In the genomic region with DNA sequence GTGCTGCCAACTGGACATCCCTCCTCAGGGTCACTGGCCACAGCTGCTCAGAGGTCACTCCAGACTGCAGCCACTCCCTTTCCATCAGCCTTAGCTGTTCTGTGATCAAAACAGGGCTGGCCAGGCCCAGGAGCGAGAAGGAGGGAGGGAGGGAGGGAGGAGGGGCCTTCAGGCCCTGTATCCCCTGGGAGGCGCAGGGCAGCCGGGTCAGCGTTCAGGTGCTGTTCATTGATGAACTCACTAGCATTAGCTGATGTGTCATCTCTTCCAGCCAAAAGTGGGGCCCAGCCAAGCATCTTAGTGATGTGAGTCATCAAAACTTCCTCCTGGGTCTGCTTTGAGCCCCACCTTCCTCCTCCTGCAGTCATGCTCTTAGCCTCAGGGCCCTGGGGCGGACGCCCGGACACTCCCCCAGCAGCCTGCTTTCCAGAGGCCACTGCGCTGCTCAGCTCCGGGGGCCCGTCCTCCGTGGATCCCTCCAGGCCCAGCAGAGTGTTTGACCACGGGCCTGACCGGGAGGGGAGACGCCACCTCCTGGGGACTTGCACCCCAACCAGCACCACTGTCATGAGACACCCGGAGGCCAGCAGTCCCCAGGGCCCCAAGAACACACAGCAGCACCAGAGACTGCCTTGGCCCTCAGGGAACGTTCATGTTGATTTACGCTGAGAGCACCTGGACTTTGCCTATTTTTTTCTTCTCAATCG, we compare ENCODE assay signal across 8 cellular contexts.
DNase-seq lines count a peak whose midpoint lies in the region; ATAC-seq, FAIRE-seq and TF ChIP-seq lines count a peak whose summit lies in the region.

No MANE protein-coding gene starts in this region.

- no peak overlapping the region for H3K4me3 ChIP-seq in endothelial cell of umbilical vein (replicated peaks in 1 of 3; ENCODE audit: insufficient read depth in 1 of 3, low read depth in 1 of 3, low read length in 3 of 3)
- H3K4me3 ChIP-seq in neural cell (ENCODE audit: low read length) = no peak overlapping the region
- H3K4me3 ChIP-seq in testis = no peak overlapping the region

- TSS peak; percentile 58 for BruUV-seq in endothelial cell of umbilical vein (replicated peaks; lab: Mats Ljungman, UMichigan)

- H3K9ac ChIP-seq in endothelial cell of umbilical vein (replicated peaks; ENCODE audit: extremely low read depth, insufficient read depth, low read length) (no peak overlapping the region), neural cell (ENCODE audit: low read length) (peak overlapping the region; percentile 26)

- no peak for TF ChIP-seq CTCF in endothelial cell of umbilical vein (IDR thresholded peaks at IDR 0.05; ENCODE audit: extremely low read depth in 1 of 2, insufficient read depth in 1 of 2, low read depth in 1 of 2, low read length in 2 of 2)
- TF ChIP-seq CTCF in neural cell (IDR thresholded peaks at IDR 0.05; ENCODE audit: poor library complexity, severe bottlenecking) = no peak
- TF ChIP-seq CTCF in testis (IDR thresholded peaks at IDR 0.05) = no peak

- H2AFZ ChIP-seq in endothelial cell of umbilical vein (ENCODE audit: low read depth, low read length) = peak overlapping the region; percentile 27
- H2AFZ ChIP-seq in neural cell (ENCODE audit: low read depth, low read length) = no peak overlapping the region

- no peaks in the 10 kb centered on the region for H3F3A ChIP-seq in neural cell (ENCODE audit: insufficient read depth, low read length, poor library complexity, severe bottlenecking)

- TF ChIP-seq RAD21 in neural cell (conservative IDR thresholded peaks at IDR 0.05) = no peak

- FAIRE-seq in endothelial cell of umbilical vein (lab: Jason Lieb, UNC) = peak; percentile 96

- H3K27ac ChIP-seq in endothelial cell of umbilical vein (ENCODE audit: insufficient read depth, low read depth, low read length) (peak overlapping the region; percentile 65), neural cell (ENCODE audit: low read length) (peak overlapping the region; percentile 98), testis (no peak overlapping the region)

- no peaks in the 10 kb centered on the region for H3K9me1 ChIP-seq in endothelial cell of umbilical vein (replicated peaks; ENCODE audit: control insufficient read depth, extremely low read depth, insufficient read depth, low read length)

- H3K9me2 ChIP-seq in neural cell (ENCODE audit: insufficient read depth, low read length) = no peaks in the 10 kb centered on the region

- dilution Hi-C loops in endothelial cell of umbilical vein (cut with MboI; ENCODE audit: extremely low pct_ligation_motif_present, low sequenced_read_pairs) = no loop called here

- intact Hi-C loops in endothelial cell of umbilical vein (cut with micrococcal nuclease) = loop anchor here (1.0 to 5.0 kb wide), 4 partner anchors 9 to 209 kb away; no protein-coding TSS in a partner anchor
- intact Hi-C loops in testis (cut with DNase I; ENCODE audit: low total_unique reads) = no loop called here

- no peaks in the 10 kb centered on the region for H3K36me3 ChIP-seq in endothelial cell of umbilical vein (ENCODE audit: control insufficient read depth in 2 of 2, extremely low read depth in 1 of 2, insufficient read depth in 2 of 2, low read length in 2 of 2)
- H3K36me3 ChIP-seq in neural cell (ENCODE audit: insufficient read depth, low read length) = no peaks in the 10 kb centered on the region
- no peaks in the 10 kb centered on the region for H3K36me3 ChIP-seq in testis (ENCODE audit: low read depth, missing control alignments)

- CTCF ChIA-PET in endothelial cell of umbilical vein (lab: Charles Lee) = interaction anchor here (0.7 to 2.0 kb wide), 9 partner anchors 8 to 280 kb away, joined by 3 to 8 read pairs (median 3); no protein-coding TSS in a partner anchor

- H3K4me1 ChIP-seq in endothelial cell of umbilical vein (ENCODE audit: control insufficient read depth, extremely low read depth, insufficient read depth, low read length) = peaks cover 11% of the 10 kb centered on the region
- H3K4me1 ChIP-seq in testis = no peaks in the 10 kb centered on the region

- H3K4me2 ChIP-seq in endothelial cell of umbilical vein (ENCODE audit: insufficient read depth, low read length) (no peak overlapping the region), neural cell (ENCODE audit: low read length) (no peak overlapping the region)

- no peaks in the 10 kb centered on the region for H4K20me1 ChIP-seq in endothelial cell of umbilical vein (replicated peaks; ENCODE audit: control insufficient read depth, extremely low read depth, insufficient read depth, low read length)
- H4K20me1 ChIP-seq in neural cell (ENCODE audit: insufficient read depth) = no peaks in the 10 kb centered on the region

- WGBS in testis, 2 donors = 56 to 57% methylated on average over 11 to 18 of the region's 18 CpGs

- TF ChIP-seq EP300 in neural cell (conservative IDR thresholded peaks at IDR 0.05; ENCODE audit: poor library complexity, severe bottlenecking) = no peak

- TF ChIP-seq POLR2A in endothelial cell of umbilical vein (IDR thresholded peaks at IDR 0.05; ENCODE audit: low read depth, low read length) (no peak), testis (IDR thresholded peaks at IDR 0.05) (no peak)

- DNase-seq in UCSD-AML1 (lab: John Stamatoyannopoulos, UW; ENCODE audit: unreplicated experiment) (peak; percentile 11), endothelial cell of umbilical vein (ENCODE audit: low read depth, low spot score) (peak; percentile 87), testis (peak; percentile 54), DMS153 (lab: John Stamatoyannopoulos, UW) (no peak)

- H3K27me3 ChIP-seq in endothelial cell of umbilical vein (ENCODE audit: control insufficient read depth in 2 of 2, insufficient read depth in 2 of 2, low read length in 2 of 2) = no peaks in the 10 kb centered on the region
- H3K27me3 ChIP-seq in neural cell (ENCODE audit: insufficient read depth, low read depth, low read length) = no peaks in the 10 kb centered on the region
- no peaks in the 10 kb centered on the region for H3K27me3 ChIP-seq in testis

- POLR2A ChIA-PET in endothelial cell of umbilical vein (lab: Charles Lee) = no interaction called here

- H3K9me3 ChIP-seq in endothelial cell of umbilical vein (replicated peaks; ENCODE audit: control insufficient read depth, insufficient read depth, low read length) (no peaks in the 10 kb centered on the region), neural cell (ENCODE audit: low read length) (no peaks in the 10 kb centered on the region), testis (no peaks in the 10 kb centered on the region)

- ATAC-seq in GM18520 (IDR thresholded peaks at IDR 0.05; ENCODE audit: unreplicated experiment) (peak; percentile 79), HG03571 (IDR thresholded peaks at IDR 0.05; ENCODE audit: unreplicated experiment) (peak; percentile 48), GM19397 (IDR thresholded peaks at IDR 0.05; ENCODE audit: unreplicated experiment) (no peak)

- H3K79me2 ChIP-seq in endothelial cell of umbilical vein (ENCODE audit: control insufficient read depth, insufficient read depth, low read length) (no peaks in the 10 kb centered on the region), neural cell (replicated peaks; ENCODE audit: insufficient read depth, low read length) (no peaks in the 10 kb centered on the region)

TF ChIP-seq in endothelial cell of umbilical vein, 7 proteins besides CTCF, POLR2A, EP300 and RAD21:
- TF ChIP-seq POLR2AphosphoS5 (IDR thresholded peaks at IDR 0.05; ENCODE audit: insufficient read depth, low read depth, low read length) (peak; percentile 85), GATA2 (IDR thresholded peaks at IDR 0.05; ENCODE audit: insufficient read depth, insufficient read length, low read depth, low read length) (no peak), FOS (IDR thresholded peaks at IDR 0.05; ENCODE audit: borderline replicate concordance, insufficient read depth, low read length) (peak; percentile 94), JUN (IDR thresholded peaks at IDR 0.05; ENCODE audit: borderline replicate concordance, insufficient read depth, insufficient read length, low read depth) (peak; percentile 97), MYC (IDR thresholded peaks at IDR 0.05; ENCODE audit: low read depth, low read length) (no peak), EZH2 (IDR thresholded peaks at IDR 0.05; ENCODE audit: borderline replicate concordance, low read depth, low read length, severe bottlenecking) (no peak)

TF ChIP-seq in neural cell, 6 proteins besides CTCF, POLR2A, EP300 and RAD21:
- TF ChIP-seq SMC3 (conservative IDR thresholded peaks at IDR 0.05; ENCODE audit: poor library complexity) (no peak), EZH2 (IDR thresholded peaks at IDR 0.05; ENCODE audit: borderline replicate concordance, insufficient read depth, low read length, poor library complexity, severe bottlenecking) (no peak), POLR2AphosphoS5 (IDR thresholded peaks at IDR 0.05) (no peak), TAF1 (IDR thresholded peaks at IDR 0.05; ENCODE audit: low read depth) (no peak), MXI1 (conservative IDR thresholded peaks at IDR 0.05; ENCODE audit: poor library complexity, severe bottlenecking) (no peak)
- TF ChIP-seq, protein P1, sequence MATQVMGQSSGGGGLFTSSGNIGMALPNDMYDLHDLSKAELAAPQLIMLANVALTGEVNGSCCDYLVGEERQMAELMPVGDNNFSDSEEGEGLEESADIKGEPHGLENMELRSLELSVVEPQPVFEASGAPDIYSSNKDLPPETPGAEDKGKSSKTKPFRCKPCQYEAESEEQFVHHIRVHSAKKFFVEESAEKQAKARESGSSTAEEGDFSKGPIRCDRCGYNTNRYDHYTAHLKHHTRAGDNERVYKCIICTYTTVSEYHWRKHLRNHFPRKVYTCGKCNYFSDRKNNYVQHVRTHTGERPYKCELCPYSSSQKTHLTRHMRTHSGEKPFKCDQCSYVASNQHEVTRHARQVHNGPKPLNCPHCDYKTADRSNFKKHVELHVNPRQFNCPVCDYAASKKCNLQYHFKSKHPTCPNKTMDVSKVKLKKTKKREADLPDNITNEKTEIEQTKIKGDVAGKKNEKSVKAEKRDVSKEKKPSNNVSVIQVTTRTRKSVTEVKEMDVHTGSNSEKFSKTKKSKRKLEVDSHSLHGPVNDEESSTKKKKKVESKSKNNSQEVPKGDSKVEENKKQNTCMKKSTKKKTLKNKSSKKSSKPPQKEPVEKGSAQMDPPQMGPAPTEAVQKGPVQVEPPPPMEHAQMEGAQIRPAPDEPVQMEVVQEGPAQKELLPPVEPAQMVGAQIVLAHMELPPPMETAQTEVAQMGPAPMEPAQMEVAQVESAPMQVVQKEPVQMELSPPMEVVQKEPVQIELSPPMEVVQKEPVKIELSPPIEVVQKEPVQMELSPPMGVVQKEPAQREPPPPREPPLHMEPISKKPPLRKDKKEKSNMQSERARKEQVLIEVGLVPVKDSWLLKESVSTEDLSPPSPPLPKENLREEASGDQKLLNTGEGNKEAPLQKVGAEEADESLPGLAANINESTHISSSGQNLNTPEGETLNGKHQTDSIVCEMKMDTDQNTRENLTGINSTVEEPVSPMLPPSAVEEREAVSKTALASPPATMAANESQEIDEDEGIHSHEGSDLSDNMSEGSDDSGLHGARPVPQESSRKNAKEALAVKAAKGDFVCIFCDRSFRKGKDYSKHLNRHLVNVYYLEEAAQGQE (IDR thresholded peaks at IDR 0.05; ENCODE audit: borderline replicate concordance) = no peak

Comparison
In these comparisons a context has a peak if more than half of its experiments do, and no peak if none do; other contexts are left out.
1. H3K27ac ChIP-seq: peak in endothelial cell of umbilical vein (single experiment) and neural cell (single experiment); none in testis (0 of 2).